Comparison of ENCODE assay signal across 22 cellular contexts in genomic region chr15:91593081-91593480, GRCh38.
DNase-seq lines count a peak whose midpoint lies in the region; ATAC-seq and TF ChIP-seq lines count a peak whose summit lies in the region.
"Had no signal": no experiment of that assay in that cellular context is flagged by ENCODE, and none has a peak within 500 bp of the region (broad histone marks: within the 10 kb centered on the region; RNA-seq: fewer than 3 reads in every experiment).

No MANE protein-coding gene starts in this region.

- peak overlapping the region; percentile 49 for H3K27ac ChIP-seq in PC-9
- no peak overlapping the region for H3K27ac ChIP-seq in caudate nucleus (ENCODE audit: low read depth, low read length)
- H3K27ac ChIP-seq: cardiac muscle cell, left lung, stomach had no signal

- no peaks in the 10 kb centered on the region for H3K9me3 Mint-ChIP-seq in progenitor cell of endocrine pancreas (ENCODE audit: low read depth)
- H3K9me3 Mint-ChIP-seq: neural crest cell, type B pancreatic cell had no signal

- H3K27me3 ChIP-seq in PC-9 (ENCODE audit: insufficient read depth, low read depth): no peaks in the 10 kb centered on the region

- peaks cover 12% of the 10 kb centered on the region for H3K4me1 ChIP-seq in PC-9 (replicated peaks; ENCODE audit: insufficient read depth)
- H3K4me1 ChIP-seq: left lung, stomach had no signal

- no peak overlapping the region for H2AFZ ChIP-seq in PC-9

- H3K36me3 Mint-ChIP-seq in progenitor cell of endocrine pancreas (ENCODE audit: insufficient read depth): no peaks in the 10 kb centered on the region
- H3K36me3 Mint-ChIP-seq: activated CD8-positive, alpha-beta memory T cell treated with anti-CD3 and anti-CD28 coated beads, Interleukin-2, amount 10 ng/mL, durations not matched to agents 7 days and 5 days; type B pancreatic cell had no signal

- CTCF ChIA-PET in PC-9 (lab: Charles Lee): no interaction called here

- H4K20me1 ChIP-seq in PC-9 (ENCODE audit: insufficient read depth): no peaks in the 10 kb centered on the region; the same call in 1 of the 2 replicates

- H3K9me2 ChIP-seq in PC-9 (ENCODE audit: insufficient read depth): no peaks in the 10 kb centered on the region

- no peak overlapping the region for H3K4me2 ChIP-seq in PC-9

- ATAC-seq in GM19395 (IDR thresholded peaks at IDR 0.05; ENCODE audit: unreplicated experiment): no peak
- ATAC-seq: activated CD8-positive, alpha-beta memory T cell treated with anti-CD3 and anti-CD28 coated beads, Interleukin-2, amount 10 ng/mL, durations not matched to agents 7 days and 5 days; left lung had no signal

- H3F3A ChIP-seq in PC-9 (ENCODE audit: insufficient read depth, low read depth): no peaks in the 10 kb centered on the region

- no peak overlapping the region for H3K4me3 Mint-ChIP-seq in progenitor cell of endocrine pancreas (ENCODE audit: low read depth)
- H3K4me3 Mint-ChIP-seq: activated CD8-positive, alpha-beta memory T cell treated with anti-CD3 and anti-CD28 coated beads, Interleukin-2, amount 10 ng/mL, durations not matched to agents 7 days and 5 days; B cell; neural crest cell; type B pancreatic cell had no signal

- no peak overlapping the region for H3K27ac Mint-ChIP-seq in progenitor cell of endocrine pancreas
- H3K27ac Mint-ChIP-seq: activated CD8-positive, alpha-beta memory T cell treated with anti-CD3 and anti-CD28 coated beads, Interleukin-2, amount 10 ng/mL, durations not matched to agents 7 days and 5 days; B cell; type B pancreatic cell had no signal

- H3K4me1 Mint-ChIP-seq in progenitor cell of endocrine pancreas (ENCODE audit: low read depth): no peaks in the 10 kb centered on the region
- H3K4me1 Mint-ChIP-seq: activated CD8-positive, alpha-beta memory T cell treated with anti-CD3 and anti-CD28 coated beads, Interleukin-2, amount 10 ng/mL, durations not matched to agents 7 days and 5 days; B cell; neural crest cell had no signal

- no TSS peak for BruUV-seq in PC-9 (replicated peaks; lab: Mats Ljungman, UMichigan)

- no peaks in the 10 kb centered on the region for H3K79me2 ChIP-seq in PC-9 (ENCODE audit: low read depth)

- H3K9me3 ChIP-seq in PC-9 (ENCODE audit: insufficient read depth, low read depth): no peaks in the 10 kb centered on the region
- H3K9me3 ChIP-seq: left lung, stomach had no signal

- peaks cover 14% of the 10 kb centered on the region for H3K27me3 Mint-ChIP-seq in progenitor cell of endocrine pancreas

- no peak for TF ChIP-seq CTCF in PC-9 (conservative IDR thresholded peaks at IDR 0.05)
- no peak for TF ChIP-seq CTCF in progenitor cell of endocrine pancreas (IDR thresholded peaks at IDR 0.05; ENCODE audit: unreplicated experiment)

- H3K4me3 ChIP-seq in PC-9: no peak overlapping the region
- H3K4me3 ChIP-seq: cardiac muscle cell, left lung, stomach had no signal

- POLR2A ChIA-PET in PC-9 (lab: Charles Lee; ENCODE audit: unreplicated experiment): no interaction called here

- H3K36me3 ChIP-seq in PC-9 (ENCODE audit: low read depth): no peaks in the 10 kb centered on the region
- H3K36me3 ChIP-seq: cardiac muscle cell, left lung, stomach had no signal

- peak; percentile 52 for DNase-seq in HCEC 1CT
- no peak for DNase-seq in PC-9
- DNase-seq in fibroblast of gingiva (ENCODE audit: low read depth): peak; percentile 57
- peak; percentile 26 for DNase-seq in renal cortical epithelial cell (ENCODE audit: low read depth)
- no peak for DNase-seq in progenitor cell of endocrine pancreas (ENCODE audit: low spot score, unreplicated experiment)
- no peak for DNase-seq in caudate nucleus (lab: John Stamatoyannopoulos, UW)
- DNase-seq: activated CD4-positive, alpha-beta T cell treated with anti-CD3 and anti-CD28 coated beads for 4 hours; activated CD8-positive, alpha-beta memory T cell treated with anti-CD3 and anti-CD28 coated beads, Interleukin-2, amount 10 ng/mL, durations not matched to agents 7 days and 5 days; dermis blood vessel endothelial cell; DMS79 treated with DMSO at 0.1 percent for 48 hours; left lung; midbrain; NCI-H146; NCI-H524 treated with DMSO at 0.1 percent for 48 hours; small intestine; stomach; SW 1271 had no signal

- intact Hi-C loops in PC-9 (cut with micrococcal nuclease; ENCODE audit: unreplicated experiment): loop anchor here (10.0 kb wide), 1 partner anchor 288 kb away; no protein-coding TSS in a partner anchor

Comparison
In these comparisons a context has a peak if more than half of its experiments do, and no peak if none do; other contexts are left out.
1. DNase-seq: peak in HCEC 1CT (single experiment), fibroblast of gingiva (single experiment) and renal cortical epithelial cell (single experiment); none in PC-9 (0 of 2), progenitor cell of endocrine pancreas (single experiment) and caudate nucleus (0 of 61).